In genomic region chr1:171742577-171742922, GRCh38 we compare ENCODE assay signal across 8 cellular contexts. TPM values are rescaled to one million over a fixed set of nuclear protein-coding genes. Genes with fewer than 3 reads are reported as not detected.
A peak's percentile ranks its signal among the peaks of the same experiment; 100 is the strongest.
DNase-seq lines count a peak whose midpoint lies in the region; ATAC-seq and TF ChIP-seq lines count a peak whose summit lies in the region.

No MANE protein-coding gene starts in this region.

- H3K27ac Mint-ChIP-seq in activated naive CD8-positive, alpha-beta T cell treated with anti-CD3 and anti-CD28 coated beads for 36 hours = peak overlapping the region; percentile 98

- no peaks in the 10 kb centered on the region for H3K27me3 Mint-ChIP-seq in activated naive CD8-positive, alpha-beta T cell treated with anti-CD3 and anti-CD28 coated beads for 36 hours

- intact Hi-C loops in heart right ventricle (cut with DNase I) (loop anchor here in 6 of 10 donors (1.0 to 5.0 kb wide), 5 partner anchors 35 to 95 kb away; partner anchors contain the start of gene METTL13 (in 4 of the 6)), posterior cingulate gyrus (cut with DNase I) (loop anchor here (1.0 to 10.0 kb wide), 3 partner anchors 39 to 257 kb away; partner anchors contain the start of genes DNM3, METTL13 and PRRC2C)

- TF ChIP-seq CTCF in heart right ventricle (IDR thresholded peaks at IDR 0.05) = no peak

- peaks cover 44% of the 10 kb centered on the region for H3K4me1 Mint-ChIP-seq in activated naive CD8-positive, alpha-beta T cell treated with anti-CD3 and anti-CD28 coated beads for 36 hours

- no peaks in the 10 kb centered on the region for H3K27me3 ChIP-seq in heart right ventricle

- peaks cover 0 to 11% (median 6%) of the 10 kb centered on the region in 9 donors for H3K36me3 ChIP-seq in heart right ventricle

- H3K9me3 Mint-ChIP-seq in activated naive CD8-positive, alpha-beta T cell treated with anti-CD3 and anti-CD28 coated beads for 36 hours = no peaks in the 10 kb centered on the region

- H3K4me3 Mint-ChIP-seq in activated naive CD8-positive, alpha-beta T cell treated with anti-CD3 and anti-CD28 coated beads for 36 hours = peak overlapping the region; percentile 97

- WGBS in heart right ventricle, 2 donors = 0% methylated on average over 14 of the region's 14 CpGs

- ATAC-seq in GM21717 (IDR thresholded peaks at IDR 0.05; ENCODE audit: unreplicated experiment) (peak; percentile 6), heart right ventricle (peak; percentile 33 to 78 (median 66))

- peaks cover 3 to 51% (median 27%) of the 10 kb centered on the region in 9 donors for H3K4me1 ChIP-seq in heart right ventricle

- H3K9me3 ChIP-seq in heart right ventricle = no peaks in the 10 kb centered on the region

- H3K27ac ChIP-seq in heart right ventricle = peak overlapping the region; percentile 85 to 97 (median 94)

- peak overlapping the region; percentile 68 to 99 (median 89) for H3K4me3 ChIP-seq in heart right ventricle

- peaks cover 3% of the 10 kb centered on the region for H3K36me3 Mint-ChIP-seq in activated naive CD8-positive, alpha-beta T cell treated with anti-CD3 and anti-CD28 coated beads for 36 hours

- DNase-seq in D341Med (ENCODE audit: low spot score) = peak; percentile 56
- DNase-seq in NCI-H2227 (lab: John Stamatoyannopoulos, UW; ENCODE audit: unreplicated experiment) = peak; percentile 48
- DNase-seq in activated naive CD8-positive, alpha-beta T cell treated with anti-CD3 and anti-CD28 coated beads for 36 hours = no peak
- peak; percentile 31 to 51 for DNase-seq in heart right ventricle
- DNase-seq in posterior cingulate gyrus = peak in 7 of 10 donors; percentile 15 to 78 (median 45)
- DNase-seq in cortex of kidney (lab: John Stamatoyannopoulos, UW) = no peak
- no peak for DNase-seq in germinal center (ENCODE audit: low spot score)

RNA-seq across cellular contexts. Expression of gene VAMP4, which starts 0.7 kb away (rescaled TPM):
- total RNA-seq in activated naive CD8-positive, alpha-beta T cell treated with anti-CD3 and anti-CD28 coated beads for 36 hours = 1 to 10 TPM; 4.8 to 5.1 TPM
- 10 to 100 TPM in 5 of 10 donors, 1 to 10 TPM in 5; 6.6 to 12.5 (median 9.2) TPM for total RNA-seq in heart right ventricle
- polyA plus RNA-seq in heart right ventricle = 1 to 10 TPM; 4.1 to 6.1 TPM

RNA-seq across cellular contexts. Expression of gene METTL13, which starts 38.9 kb away (rescaled TPM):
- 10 to 100 TPM; 59.3 to 60.0 TPM for total RNA-seq in activated naive CD8-positive, alpha-beta T cell treated with anti-CD3 and anti-CD28 coated beads for 36 hours
- total RNA-seq in heart right ventricle = 10 to 100 TPM; 12.9 to 20.2 (median 16.5) TPM
- 10 to 100 TPM in 1 of 2 donors, 1 to 10 TPM in 1; 3.2 to 18.9 TPM for polyA plus RNA-seq in heart right ventricle

Comparison
In these comparisons a context has a peak if more than half of its experiments do, and no peak if none do; other contexts are left out.
1. DNase-seq: peak in D341Med (single experiment), NCI-H2227 (single experiment), heart right ventricle (2 of 2) and posterior cingulate gyrus (7 of 10); none in activated naive CD8-positive, alpha-beta T cell treated with anti-CD3 and anti-CD28 coated beads for 36 hours (single experiment), cortex of kidney (single experiment) and germinal center (single experiment).